In the genomic region with DNA sequence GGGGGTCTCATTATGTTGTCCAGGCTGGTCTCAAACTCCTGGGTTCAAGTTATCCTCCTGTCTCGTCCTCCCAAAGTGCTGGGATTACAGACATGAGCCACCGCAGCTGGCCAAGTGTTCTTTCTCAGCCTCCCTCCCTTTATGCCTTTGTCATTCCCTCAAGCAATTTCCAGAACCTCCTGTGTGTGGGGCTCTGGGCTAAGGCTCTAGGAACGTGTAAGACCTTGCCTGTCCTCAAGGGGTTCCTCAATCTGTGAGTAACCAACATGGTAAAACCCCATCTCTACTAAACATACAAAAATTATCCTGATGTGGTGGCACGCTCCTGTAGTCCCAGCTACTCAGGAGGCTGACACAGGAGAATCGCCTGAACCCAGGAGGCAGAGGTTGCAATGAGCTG, we compare ENCODE assay signal across 15 cellular contexts. TPM values are rescaled to one million over a fixed set of nuclear protein-coding genes. Genes with fewer than 3 reads are reported as not detected.
DNase-seq lines count a peak whose midpoint lies in the region; ATAC-seq, FAIRE-seq and TF ChIP-seq lines count a peak whose summit lies in the region.
"Had no signal": no experiment of that assay in that cellular context is flagged by ENCODE, and none has a peak within 500 bp of the region (broad histone marks: within the 10 kb centered on the region; RNA-seq: fewer than 3 reads in every experiment).

No MANE protein-coding gene starts in this region.

- POLR2A ChIA-PET in HepG2 (lab: Yijun Ruan, JAX): no interaction called here
- POLR2A ChIA-PET in WTC11 (lab: Charles Lee): no interaction called here

- H3K79me2 ChIP-seq in HepG2 (ENCODE audit: insufficient read depth, low read length): no peaks in the 10 kb centered on the region

- intact Hi-C loops in HepG2 (cut with micrococcal nuclease; ENCODE audit: unreplicated experiment): no loop called here
- intact Hi-C loops in right lobe of liver (cut with DNase I): loop anchor here in 1 of 2 donors (10.0 kb wide), 1 partner anchor 96 kb away; no protein-coding TSS in a partner anchor
- intact Hi-C loops in spleen (cut with DNase I; ENCODE audit: low total_unique reads): no loop called here

- H3K4me3 Mint-ChIP-seq in WTC11: no peak overlapping the region
- no peak overlapping the region for H3K4me3 Mint-ChIP-seq in stimulated activated effector memory CD8-positive, alpha-beta T cell treated with anti-CD3 and anti-CD28 coated beads, Interleukin-12 subunit alpha, Interleukin-12 subunit beta, amount 100 ng/mL, for 72 hours
- H3K4me3 Mint-ChIP-seq: central memory CD8-positive, alpha-beta T cell; naive B cell; type B pancreatic cell had no signal

- no peaks in the 10 kb centered on the region for H3K36me3 Mint-ChIP-seq in WTC11
- H3K36me3 Mint-ChIP-seq in stimulated activated effector memory CD8-positive, alpha-beta T cell treated with anti-CD3 and anti-CD28 coated beads, Interleukin-12 subunit alpha, Interleukin-12 subunit beta, amount 100 ng/mL, for 72 hours: peaks cover 55% of the 10 kb centered on the region
- H3K36me3 Mint-ChIP-seq: naive B cell, type B pancreatic cell had no signal

- H3K9me3 Mint-ChIP-seq in WTC11: no peaks in the 10 kb centered on the region
- H3K9me3 Mint-ChIP-seq in stimulated activated effector memory CD8-positive, alpha-beta T cell treated with anti-CD3 and anti-CD28 coated beads, Interleukin-12 subunit alpha, Interleukin-12 subunit beta, amount 100 ng/mL, for 72 hours: no peaks in the 10 kb centered on the region
- H3K9me3 Mint-ChIP-seq: central memory CD8-positive, alpha-beta T cell; naive B cell; type B pancreatic cell had no signal

- no peaks in the 10 kb centered on the region for H4K20me1 ChIP-seq in HepG2 (ENCODE audit: insufficient read depth, low read length)

- WGBS in HepG2 (ENCODE audit: low lambda C conversion rate): 41% methylated on average over 5 of the region's 5 CpGs
- 74% methylated on average over 5 of the region's 5 CpGs for WGBS in right lobe of liver (ENCODE audit: insufficient coverage, low coverage, low lambda C conversion rate, missing lambda C conversion rate)
- WGBS in spleen, 5 donors: 75 to 87% (median 78%) methylated on average over 5 of the region's 5 CpGs

- no peak overlapping the region for H2AFZ ChIP-seq in HepG2 (ENCODE audit: low read length)

- H3K9me3 ChIP-seq in HepG2 (ENCODE audit: low read length): no peaks in the 10 kb centered on the region
- H3K9me3 ChIP-seq in right lobe of liver: no peaks in the 10 kb centered on the region
- H3K9me3 ChIP-seq in spleen: no peaks in the 10 kb centered on the region

- H3K4me1 ChIP-seq in HepG2 (ENCODE audit: insufficient read depth, low read length) (peaks cover 8% of the 10 kb centered on the region; the same call in 1 of the 2 replicates), right lobe of liver (no peaks in the 10 kb centered on the region), spleen (peaks cover 0 to 12% (median 11%) of the 10 kb centered on the region in 6 donors)

- no peak overlapping the region for H3K4me2 ChIP-seq in HepG2 (ENCODE audit: low read depth, low read length)

- H3K36me3 ChIP-seq in HepG2 (replicated peaks in 1 of 2; ENCODE audit: control insufficient read depth in 1 of 2, insufficient read depth in 2 of 2, low read length in 2 of 2): no peaks in the 10 kb centered on the region
- no peaks in the 10 kb centered on the region for H3K36me3 ChIP-seq in right lobe of liver
- no peaks in the 10 kb centered on the region for H3K36me3 ChIP-seq in spleen

- no TSS peak for BruUV-seq in HepG2 (replicated peaks; lab: Mats Ljungman, UMichigan)

- H3K27ac ChIP-seq in HepG2 (ENCODE audit: extremely low read length, insufficient read depth, low read length): no peak overlapping the region
- H3K27ac ChIP-seq in right lobe of liver: no peak overlapping the region
- no peak overlapping the region for H3K27ac ChIP-seq in spleen

- H3K27ac Mint-ChIP-seq in WTC11: no peak overlapping the region
- H3K27ac Mint-ChIP-seq in stimulated activated effector memory CD8-positive, alpha-beta T cell treated with anti-CD3 and anti-CD28 coated beads, Interleukin-12 subunit alpha, Interleukin-12 subunit beta, amount 100 ng/mL, for 72 hours: peak overlapping the region; percentile 16
- H3K27ac Mint-ChIP-seq: naive B cell, type B pancreatic cell had no signal

- H3K4me1 Mint-ChIP-seq in WTC11: peaks cover 8% of the 10 kb centered on the region
- H3K4me1 Mint-ChIP-seq in stimulated activated effector memory CD8-positive, alpha-beta T cell treated with anti-CD3 and anti-CD28 coated beads, Interleukin-12 subunit alpha, Interleukin-12 subunit beta, amount 100 ng/mL, for 72 hours: peaks cover 42% of the 10 kb centered on the region

- H3K9ac ChIP-seq in HepG2 (ENCODE audit: insufficient read depth, low read depth, low read length): no peak overlapping the region

- H3K4me3 ChIP-seq in HepG2 (replicated peaks in 1 of 3; ENCODE audit: insufficient read depth in 1 of 3, low read depth in 2 of 3, low read length in 3 of 3) (no peak overlapping the region), right lobe of liver (no peak overlapping the region), spleen (no peak overlapping the region)

- no peak for TF ChIP-seq RAD21 in HepG2 (CRISPR knock-in tag; IDR thresholded peaks at IDR 0.05)

- TF ChIP-seq EP300 in HepG2 (IDR thresholded peaks at IDR 0.05; ENCODE audit: low read depth in 2 of 2, low read length in 2 of 2): no peak
- no peak for TF ChIP-seq EP300 in HepG2 (CRISPR knock-in tag; IDR thresholded peaks at IDR 0.05; ENCODE audit: borderline replicate concordance)

- peak; percentile 26; the same call in 1 of the 3 replicates for ATAC-seq in HepG2
- ATAC-seq in right lobe of liver: no peak
- ATAC-seq in WTC11: peak; percentile 67
- no peak for ATAC-seq in stimulated activated effector memory CD8-positive, alpha-beta T cell treated with anti-CD3 and anti-CD28 coated beads, Interleukin-12 subunit alpha, Interleukin-12 subunit beta, amount 100 ng/mL, for 72 hours

- in situ Hi-C loops in HepG2 (cut with HindIII; ENCODE audit: extremely low pct_ligation_motif_present, low pct_unique_long_range_greater_than_20kb): no loop called here

- H3K27me3 Mint-ChIP-seq in WTC11 (ENCODE audit: low read depth): peaks cover 30% of the 10 kb centered on the region
- H3K27me3 Mint-ChIP-seq: central memory CD8-positive, alpha-beta T cell had no signal

- no peak for FAIRE-seq in HepG2 (lab: Jason Lieb, UNC)

- CTCF ChIA-PET in HepG2 (lab: Yijun Ruan, JAX; ENCODE audit: low intra/inter-chr PET ratio, low total read pairs): interaction anchor here (1.2 kb wide), 1 partner anchor 17 kb away, joined by 3 read pairs; no protein-coding TSS in a partner anchor
- CTCF ChIA-PET in WTC11 (lab: Charles Lee): interaction anchor here (0.6 to 5.0 kb wide), 8 partner anchors 18 to 257 kb away, joined by 3 to 68 read pairs (median 4); no protein-coding TSS in a partner anchor

- H3K27me3 ChIP-seq in HepG2 (ENCODE audit: control insufficient read depth in 1 of 2, insufficient read depth in 2 of 2, low read length in 2 of 2): peaks cover 1 to 3% of the 10 kb centered on the region in 2 experiments; a peak in 2 of 5 replicates
- no peaks in the 10 kb centered on the region for H3K27me3 ChIP-seq in right lobe of liver
- H3K27me3 ChIP-seq in spleen (replicated peaks in 1 of 7): peaks cover 0 to 20% (median 0%) of the 10 kb centered on the region in 7 donors

- TF ChIP-seq POLR2A in HepG2 (IDR thresholded peaks at IDR 0.05; ENCODE audit: insufficient read depth in 1 of 2, low read depth in 2 of 2, low read length in 2 of 2) (no peak), right lobe of liver (IDR thresholded peaks at IDR 0.05) (no peak), spleen (IDR thresholded peaks at IDR 0.05) (no peak)

- TF ChIP-seq CTCF in HepG2 (CRISPR knock-in tag; IDR thresholded peaks at IDR 0.05) (0 out of 2 replicates have a peak, but pooled peaks have one; percentile 9), right lobe of liver (IDR thresholded peaks at IDR 0.05) (no peak), WTC11 (IDR thresholded peaks at IDR 0.05) (no peak), spleen (IDR thresholded peaks at IDR 0.05 in 8 of 11, conservative IDR thresholded peaks at IDR 0.05 in 3 of 11) (no peak)

- DNase-seq in HepG2 (ENCODE audit: low spot score) (no peak), right lobe of liver (no peak), WTC11 (ENCODE audit: low spot score) (no peak), spleen (no peak), superior temporal gyrus (ENCODE audit: extremely low spot score) (no peak)
- no peak for DNase-seq in stimulated activated effector memory CD8-positive, alpha-beta T cell treated with anti-CD3 and anti-CD28 coated beads, Interleukin-12 subunit alpha, Interleukin-12 subunit beta, amount 100 ng/mL, for 72 hours (ENCODE audit: low spot score in 2 of 2)
- DNase-seq: activated CD4-positive, alpha-beta T cell treated with anti-CD3 and anti-CD28 coated beads for 48 hours; activated effector memory CD4-positive, alpha-beta T cell treated with anti-CD3 and anti-CD28 coated beads, Interleukin-2, amount 50 U/mL, for 16 hours; islet precursor cell; naive B cell; NCI-H1417 had no signal

RNA-seq across cellular contexts. Expression of a gene that starts 15.5 kb away (rescaled TPM):
- not detected in 2 replicates for total RNA-seq in HepG2 (2016; rRNA removed; fragmentation: Illumina TruSeq; extraction: Trizol)
- total RNA-seq in HepG2 (2016; cell fraction: cytosol; rRNA removed; fragmentation: Illumina TruSeq; extraction: Trizol; ENCODE audit: low read depth): not detected in 2 replicates
- total RNA-seq in HepG2 (2016; cell fraction: insoluble cytoplasmic fraction; rRNA removed; fragmentation: Illumina TruSeq; extraction: Trizol): not detected in 2 replicates
- not detected in 2 replicates for total RNA-seq in HepG2 (2016; cell fraction: membrane; rRNA removed; fragmentation: Illumina TruSeq; extraction: Trizol)
- not detected in 2 replicates for total RNA-seq in HepG2 (2016; cell fraction: nucleus; rRNA removed; fragmentation: Illumina TruSeq; extraction: Trizol)
- polyA plus RNA-seq in HepG2 (2011; rRNA removed): not detected in 2 replicates
- polyA plus RNA-seq in HepG2 (2011; cell fraction: cytosol; rRNA removed): not detected in 2 replicates
- polyA plus RNA-seq in HepG2 (2011; cell fraction: nucleus; rRNA removed): not detected in 2 replicates
- polyA plus RNA-seq in HepG2 (2012): not detected in 2 replicates
- not detected in 2 replicates for polyA plus RNA-seq in HepG2 (2016; cell fraction: cytosol; fragmentation: Illumina TruSeq; extraction: Trizol; ENCODE audit: low read depth)
- polyA plus RNA-seq in HepG2 (2016; cell fraction: insoluble cytoplasmic fraction; fragmentation: Illumina TruSeq; extraction: Trizol; ENCODE audit: low read depth): not detected in 2 replicates
- polyA plus RNA-seq in HepG2 (2016; cell fraction: membrane; fragmentation: Illumina TruSeq; extraction: Trizol; ENCODE audit: low read depth): not detected in 2 replicates
- polyA plus RNA-seq in HepG2 (2016; cell fraction: nucleus; fragmentation: Illumina TruSeq; extraction: Trizol; ENCODE audit: insufficient read depth, low read depth): not detected in 2 replicates
- not detected in 2 replicates for polyA minus RNA-seq in HepG2 (2011; rRNA and poly(A)+ RNA removed; ENCODE audit: low replicate concordance)
- not detected in 2 replicates for polyA minus RNA-seq in HepG2 (2011; cell fraction: cytosol; rRNA and poly(A)+ RNA removed)
- polyA minus RNA-seq in HepG2 (2011; cell fraction: nucleus; rRNA and poly(A)+ RNA removed): not detected in 2 replicates
- total RNA-seq in right lobe of liver: not detected
- total RNA-seq in WTC11 (2021): not detected in 3 replicates
- total RNA-seq in spleen: not detected
- polyA plus RNA-seq in spleen: not detected
- total RNA-seq: fibroblast of lung, SK-MEL-5 had no signal
- polyA plus RNA-seq: fibroblast of lung had no signal

RNA-seq across cellular contexts. Expression of a gene that starts 23.9 kb away (rescaled TPM):
- total RNA-seq in HepG2 (2016; rRNA removed; fragmentation: Illumina TruSeq; extraction: Trizol) (0.60 TPM in 1 of 2 replicates, not detected in the other), right lobe of liver (under 1 TPM in 2 of 6 experiments, not detected in 4; 0.22 to 0.37 TPM), WTC11 (2021) (6.6 to 8.8 TPM (median 6.8 TPM) in 3 replicates), spleen (1 to 10 TPM in 1 of 7 donors, under 1 TPM in 1, not detected in 5; 0.46 to 2.0 TPM)
- total RNA-seq in HepG2 (2016; cell fraction: cytosol; rRNA removed; fragmentation: Illumina TruSeq; extraction: Trizol; ENCODE audit: low read depth): not detected in 2 replicates
- total RNA-seq in HepG2 (2016; cell fraction: insoluble cytoplasmic fraction; rRNA removed; fragmentation: Illumina TruSeq; extraction: Trizol): 0.30 TPM in 1 of 2 replicates, not detected in the other
- not detected in 2 replicates for total RNA-seq in HepG2 (2016; cell fraction: membrane; rRNA removed; fragmentation: Illumina TruSeq; extraction: Trizol)
- 1.6 and 1.9 TPM in 2 replicates for total RNA-seq in HepG2 (2016; cell fraction: nucleus; rRNA removed; fragmentation: Illumina TruSeq; extraction: Trizol)
- polyA plus RNA-seq in HepG2 (2011; rRNA removed) (0.13 and 0.18 TPM in 2 replicates), spleen (under 1 TPM; 0.04 to 0.67 (median 0.20) TPM)
- not detected in 2 replicates for polyA plus RNA-seq in HepG2 (2011; cell fraction: cytosol; rRNA removed)
- polyA plus RNA-seq in HepG2 (2011; cell fraction: nucleus; rRNA removed): 1.7 and 1.8 TPM in 2 replicates
- polyA plus RNA-seq in HepG2 (2012): 0.15 and 0.28 TPM in 2 replicates
- not detected in 2 replicates for polyA plus RNA-seq in HepG2 (2016; cell fraction: cytosol; fragmentation: Illumina TruSeq; extraction: Trizol; ENCODE audit: low read depth)
- not detected in 2 replicates for polyA plus RNA-seq in HepG2 (2016; cell fraction: insoluble cytoplasmic fraction; fragmentation: Illumina TruSeq; extraction: Trizol; ENCODE audit: low read depth)
- not detected in 2 replicates for polyA plus RNA-seq in HepG2 (2016; cell fraction: membrane; fragmentation: Illumina TruSeq; extraction: Trizol; ENCODE audit: low read depth)
- 1.1 and 1.2 TPM in 2 replicates for polyA plus RNA-seq in HepG2 (2016; cell fraction: nucleus; fragmentation: Illumina TruSeq; extraction: Trizol; ENCODE audit: insufficient read depth, low read depth)
- 0.28 and 0.52 TPM in 2 replicates for polyA minus RNA-seq in HepG2 (2011; rRNA and poly(A)+ RNA removed; ENCODE audit: low replicate concordance)
- not detected in 2 replicates for polyA minus RNA-seq in HepG2 (2011; cell fraction: cytosol; rRNA and poly(A)+ RNA removed)
- 3.6 and 6.2 TPM in 2 replicates for polyA minus RNA-seq in HepG2 (2011; cell fraction: nucleus; rRNA and poly(A)+ RNA removed)
- polyA plus RNA-seq: fibroblast of lung had no signal

RNA-seq across cellular contexts. Expression of a gene that starts 28.0 kb away (rescaled TPM):
- total RNA-seq in HepG2 (2016; rRNA removed; fragmentation: Illumina TruSeq; extraction: Trizol): 1,485 and 1,498 TPM in 2 replicates
- 2,025 and 2,222 TPM in 2 replicates for total RNA-seq in HepG2 (2016; cell fraction: cytosol; rRNA removed; fragmentation: Illumina TruSeq; extraction: Trizol; ENCODE audit: low read depth)
- 1,518 and 1,544 TPM in 2 replicates for total RNA-seq in HepG2 (2016; cell fraction: insoluble cytoplasmic fraction; rRNA removed; fragmentation: Illumina TruSeq; extraction: Trizol)
- total RNA-seq in HepG2 (2016; cell fraction: membrane; rRNA removed; fragmentation: Illumina TruSeq; extraction: Trizol): 3,207 and 3,209 TPM in 2 replicates
- 626 and 716 TPM in 2 replicates for total RNA-seq in HepG2 (2016; cell fraction: nucleus; rRNA removed; fragmentation: Illumina TruSeq; extraction: Trizol)
- 1,639 and 1,894 TPM in 2 replicates for polyA plus RNA-seq in HepG2 (2011; rRNA removed)
- 2,410 and 2,836 TPM in 2 replicates for polyA plus RNA-seq in HepG2 (2011; cell fraction: cytosol; rRNA removed)
- polyA plus RNA-seq in HepG2 (2011; cell fraction: nucleus; rRNA removed): 774 and 847 TPM in 2 replicates
- 1,965 and 2,530 TPM in 2 replicates for polyA plus RNA-seq in HepG2 (2012)
- 2,734 and 3,086 TPM in 2 replicates for polyA plus RNA-seq in HepG2 (2016; cell fraction: cytosol; fragmentation: Illumina TruSeq; extraction: Trizol; ENCODE audit: low read depth)
- polyA plus RNA-seq in HepG2 (2016; cell fraction: insoluble cytoplasmic fraction; fragmentation: Illumina TruSeq; extraction: Trizol; ENCODE audit: low read depth): 1,714 and 1,747 TPM in 2 replicates
- 3,734 and 3,811 TPM in 2 replicates for polyA plus RNA-seq in HepG2 (2016; cell fraction: membrane; fragmentation: Illumina TruSeq; extraction: Trizol; ENCODE audit: low read depth)
- polyA plus RNA-seq in HepG2 (2016; cell fraction: nucleus; fragmentation: Illumina TruSeq; extraction: Trizol; ENCODE audit: insufficient read depth, low read depth): 1,314 and 1,387 TPM in 2 replicates
- polyA minus RNA-seq in HepG2 (2011; rRNA and poly(A)+ RNA removed; ENCODE audit: low replicate concordance): 713 and 1,028 TPM in 2 replicates
- polyA minus RNA-seq in HepG2 (2011; cell fraction: cytosol; rRNA and poly(A)+ RNA removed): 556 and 566 TPM in 2 replicates
- 180 and 193 TPM in 2 replicates for polyA minus RNA-seq in HepG2 (2011; cell fraction: nucleus; rRNA and poly(A)+ RNA removed)
- 100 to 1,000 TPM; 355 to 867 (median 385) TPM for total RNA-seq in right lobe of liver
- total RNA-seq in WTC11 (2021): 1,712 to 1,987 TPM (median 1,909 TPM) in 3 replicates
- total RNA-seq in spleen: 1,000 to 10,000 TPM; 1,136 to 2,739 (median 1,465) TPM
- polyA plus RNA-seq in spleen: 1,000 to 10,000 TPM; 3,728 to 5,575 (median 5,277) TPM

RNA-seq across cellular contexts. Expression of a gene that starts 28.3 kb away (rescaled TPM):
- total RNA-seq in HepG2 (2016; rRNA removed; fragmentation: Illumina TruSeq; extraction: Trizol) (11.1 and 14.4 TPM in 2 replicates), right lobe of liver (10 to 100 TPM; 11.4 to 30.1 (median 17.2) TPM), WTC11 (2021) (46.7 to 64.6 TPM (median 48.4 TPM) in 3 replicates), spleen (10 to 100 TPM; 12.4 to 26.5 (median 23.5) TPM)
- total RNA-seq in HepG2 (2016; cell fraction: cytosol; rRNA removed; fragmentation: Illumina TruSeq; extraction: Trizol; ENCODE audit: low read depth): 5.0 and 6.0 TPM in 2 replicates
- total RNA-seq in HepG2 (2016; cell fraction: insoluble cytoplasmic fraction; rRNA removed; fragmentation: Illumina TruSeq; extraction: Trizol): 8.9 and 15.9 TPM in 2 replicates
- total RNA-seq in HepG2 (2016; cell fraction: membrane; rRNA removed; fragmentation: Illumina TruSeq; extraction: Trizol): 10.7 and 12.1 TPM in 2 replicates
- total RNA-seq in HepG2 (2016; cell fraction: nucleus; rRNA removed; fragmentation: Illumina TruSeq; extraction: Trizol): 10.2 and 11.3 TPM in 2 replicates
- polyA plus RNA-seq in HepG2 (2011; rRNA removed) (2.9 and 4.5 TPM in 2 replicates), spleen (10 to 100 TPM in 1 of 3 donors, 1 to 10 TPM in 2; 7.9 to 20.8 (median 9.7) TPM)
- polyA plus RNA-seq in HepG2 (2011; cell fraction: cytosol; rRNA removed): 2.2 and 3.8 TPM in 2 replicates
- 17.1 and 20.8 TPM in 2 replicates for polyA plus RNA-seq in HepG2 (2011; cell fraction: nucleus; rRNA removed)
- 2.8 and 3.1 TPM in 2 replicates for polyA plus RNA-seq in HepG2 (2012)
- polyA plus RNA-seq in HepG2 (2016; cell fraction: cytosol; fragmentation: Illumina TruSeq; extraction: Trizol; ENCODE audit: low read depth): 3.0 and 3.7 TPM in 2 replicates
- polyA plus RNA-seq in HepG2 (2016; cell fraction: insoluble cytoplasmic fraction; fragmentation: Illumina TruSeq; extraction: Trizol; ENCODE audit: low read depth): 10.5 and 14.1 TPM in 2 replicates
- 7.7 and 9.4 TPM in 2 replicates for polyA plus RNA-seq in HepG2 (2016; cell fraction: membrane; fragmentation: Illumina TruSeq; extraction: Trizol; ENCODE audit: low read depth)
- polyA plus RNA-seq in HepG2 (2016; cell fraction: nucleus; fragmentation: Illumina TruSeq; extraction: Trizol; ENCODE audit: insufficient read depth, low read depth): 24.3 and 24.6 TPM in 2 replicates
- 11.6 and 13.3 TPM in 2 replicates for polyA minus RNA-seq in HepG2 (2011; rRNA and poly(A)+ RNA removed; ENCODE audit: low replicate concordance)
- 3.5 and 3.8 TPM in 2 replicates for polyA minus RNA-seq in HepG2 (2011; cell fraction: cytosol; rRNA and poly(A)+ RNA removed)
- polyA minus RNA-seq in HepG2 (2011; cell fraction: nucleus; rRNA and poly(A)+ RNA removed): 9.0 and 10.2 TPM in 2 replicates

RNA-seq across cellular contexts. Expression of a gene that starts 39.0 kb away (rescaled TPM):
- not detected in 2 replicates for total RNA-seq in HepG2 (2016; rRNA removed; fragmentation: Illumina TruSeq; extraction: Trizol)
- total RNA-seq in HepG2 (2016; cell fraction: cytosol; rRNA removed; fragmentation: Illumina TruSeq; extraction: Trizol; ENCODE audit: low read depth): not detected in 2 replicates
- not detected in 2 replicates for total RNA-seq in HepG2 (2016; cell fraction: insoluble cytoplasmic fraction; rRNA removed; fragmentation: Illumina TruSeq; extraction: Trizol)
- total RNA-seq in HepG2 (2016; cell fraction: membrane; rRNA removed; fragmentation: Illumina TruSeq; extraction: Trizol): not detected in 2 replicates
- total RNA-seq in HepG2 (2016; cell fraction: nucleus; rRNA removed; fragmentation: Illumina TruSeq; extraction: Trizol): not detected in 2 replicates
- polyA plus RNA-seq in HepG2 (2011; rRNA removed): 0.07 and 0.13 TPM in 2 replicates
- not detected in 2 replicates for polyA plus RNA-seq in HepG2 (2011; cell fraction: cytosol; rRNA removed)
- not detected in 2 replicates for polyA plus RNA-seq in HepG2 (2011; cell fraction: nucleus; rRNA removed)
- polyA plus RNA-seq in HepG2 (2012): 0.19 TPM in 1 of 2 replicates, not detected in the other
- polyA plus RNA-seq in HepG2 (2016; cell fraction: cytosol; fragmentation: Illumina TruSeq; extraction: Trizol; ENCODE audit: low read depth): 0.14 TPM in 1 of 2 replicates, not detected in the other
- not detected in 2 replicates for polyA plus RNA-seq in HepG2 (2016; cell fraction: insoluble cytoplasmic fraction; fragmentation: Illumina TruSeq; extraction: Trizol; ENCODE audit: low read depth)
- polyA plus RNA-seq in HepG2 (2016; cell fraction: membrane; fragmentation: Illumina TruSeq; extraction: Trizol; ENCODE audit: low read depth): not detected in 2 replicates
- not detected in 2 replicates for polyA plus RNA-seq in HepG2 (2016; cell fraction: nucleus; fragmentation: Illumina TruSeq; extraction: Trizol; ENCODE audit: insufficient read depth, low read depth)
- polyA minus RNA-seq in HepG2 (2011; rRNA and poly(A)+ RNA removed; ENCODE audit: low replicate concordance): 0.30 and 0.56 TPM in 2 replicates
- not detected in 2 replicates for polyA minus RNA-seq in HepG2 (2011; cell fraction: cytosol; rRNA and poly(A)+ RNA removed)
- polyA minus RNA-seq in HepG2 (2011; cell fraction: nucleus; rRNA and poly(A)+ RNA removed): not detected in 2 replicates
- total RNA-seq in right lobe of liver: under 1 TPM in 1 of 6 experiments, not detected in 5; 0.61 TPM
- total RNA-seq in WTC11 (2021): 0.96 to 2.1 TPM (median 1.3 TPM) in 3 replicates
- total RNA-seq in spleen: not detected
- polyA plus RNA-seq in spleen: under 1 TPM in 2 of 3 donors, not detected in 1; 0.12 to 0.58 TPM

Comparison
In these comparisons a context has a peak if more than half of its experiments do, and no peak if none do; other contexts are left out.
1. ATAC-seq: peak in HepG2 (single experiment) and WTC11 (single experiment); none in right lobe of liver (0 of 4) and stimulated activated effector memory CD8-positive, alpha-beta T cell treated with anti-CD3 and anti-CD28 coated beads, Interleukin-12 subunit alpha, Interleukin-12 subunit beta, amount 100 ng/mL, for 72 hours (single experiment).